In genomic region chr14:91273885-91274273, GRCh38 we compare ENCODE assay signal across 25 cellular contexts. TPM values are rescaled to one million over a fixed set of nuclear protein-coding genes. Genes with fewer than 3 reads are reported as not detected.
"Had no signal": no experiment of that assay in that cellular context is flagged by ENCODE, and none has a peak within 500 bp of the region (broad histone marks: within the 10 kb centered on the region; RNA-seq: fewer than 3 reads in every experiment).

No MANE protein-coding gene starts in this region.

- H3K9me3 Mint-ChIP-seq: brain; naive B cell; nephron progenitor cell; stimulated activated memory B cell treated with anti-CD40 and anti-IgM and Interleukin-4, amounts not matched to agents 10 μg/mL and 1 μg/mL and 100 μg/mL, for 72 hours; stimulated activated naive CD8-positive, alpha-beta T cell treated with anti-CD3 and anti-CD28 coated beads, Interleukin-15, amount 100 ng/mL, for 72 hours had no signal

- DNase-seq: activated CD4-positive, alpha-beta T cell treated with anti-CD3 and anti-CD28 coated beads for 4 hours; activated CD4-positive, alpha-beta T cell treated with anti-CD3 and anti-CD28 coated beads, Interleukin-2, amount 50 U/mL, for 48 hours; activated CD4-positive, CD25-positive, alpha-beta regulatory T cell; activated effector memory CD4-positive, alpha-beta T cell treated with Interleukin-2 at 50 U/mL for 16 hours; activated naive CD4-positive, alpha-beta T cell treated with Interleukin-2 at 50 U/mL for 16 hours; cerebellar nuclear complex; colonic mucosa; effector memory CD4-positive, alpha-beta T cell; left ventricle myocardium inferior; mammary epithelial cell; naive B cell; nephron progenitor cell; occipital lobe; sigmoid colon; small intestine; stimulated activated CD4-positive, alpha-beta T cell treated with anti-CD3 and anti-CD28 coated beads, Interleukin-4, amount 100 ng/mL, for 24 hours; stimulated activated naive CD8-positive, alpha-beta T cell treated with anti-CD3 and anti-CD28 coated beads, Interleukin-15, amount 100 ng/mL, for 72 hours; substantia nigra had no signal

- H3K4me3 ChIP-seq: ascending aorta, cardiac muscle cell, colonic mucosa, left ventricle myocardium inferior, psoas muscle, sigmoid colon had no signal

- ATAC-seq: psoas muscle; stimulated activated memory B cell treated with anti-CD40 and anti-IgM and Interleukin-4, amounts not matched to agents 10 μg/mL and 1 μg/mL and 100 μg/mL, for 72 hours; stimulated activated naive CD8-positive, alpha-beta T cell treated with anti-CD3 and anti-CD28 coated beads, Interleukin-15, amount 100 ng/mL, for 72 hours had no signal

- H3K36me3 ChIP-seq: ascending aorta, cardiac muscle cell, sigmoid colon had no signal

- H3K27ac Mint-ChIP-seq: brain; nephron progenitor cell; stimulated activated memory B cell treated with anti-CD40 and anti-IgM and Interleukin-4, amounts not matched to agents 10 μg/mL and 1 μg/mL and 100 μg/mL, for 72 hours had no signal

- H3K27me3 ChIP-seq: ascending aorta, cardiac muscle cell, colonic mucosa, sigmoid colon had no signal

- H3K4me3 Mint-ChIP-seq: activated naive CD8-positive, alpha-beta T cell; brain; naive B cell; nephron progenitor cell; stimulated activated memory B cell treated with anti-CD40 and anti-IgM and Interleukin-4, amounts not matched to agents 10 μg/mL and 1 μg/mL and 100 μg/mL, for 72 hours; stimulated activated naive CD8-positive, alpha-beta T cell treated with anti-CD3 and anti-CD28 coated beads, Interleukin-15, amount 100 ng/mL, for 72 hours had no signal

- H3K9me3 ChIP-seq: ascending aorta, colonic mucosa, left ventricle myocardium inferior, psoas muscle, sigmoid colon had no signal

- H3K27ac ChIP-seq: ascending aorta, cardiac muscle cell, colonic mucosa, left ventricle myocardium inferior, parathyroid adenoma, psoas muscle, sigmoid colon had no signal

- H3K4me1 ChIP-seq: ascending aorta had no signal

- H3K27me3 Mint-ChIP-seq: activated naive CD8-positive, alpha-beta T cell; naive B cell; stimulated activated memory B cell treated with anti-CD40 and anti-IgM and Interleukin-4, amounts not matched to agents 10 μg/mL and 1 μg/mL and 100 μg/mL, for 72 hours; stimulated activated naive CD8-positive, alpha-beta T cell treated with anti-CD3 and anti-CD28 coated beads, Interleukin-15, amount 100 ng/mL, for 72 hours had no signal

RNA-seq across cellular contexts. Expression of gene GPR68, which starts 29.4 kb away (rescaled TPM):
- total RNA-seq: ascending aorta had no signal
